Comparison of ENCODE assay signal across 29 cellular contexts in genomic region chr20:34964486-34964885, GRCh38.
"Had no signal": no experiment of that assay in that cellular context is flagged by ENCODE, and none has a peak within 500 bp of the region (broad histone marks: within the 10 kb centered on the region; RNA-seq: fewer than 3 reads in every experiment).

No MANE protein-coding gene starts in this region.

- H3K9me3 ChIP-seq: left lung, lower lobe of right lung, neutrophil, right atrium auricular region, stomach, testis, thyroid gland, transverse colon, upper lobe of left lung, vagina had no signal

- H3K27ac ChIP-seq: left lung, lower lobe of right lung, neutrophil, right atrium auricular region, skin epidermis, stomach, testis, transverse colon, upper lobe of left lung, vagina had no signal

- ATAC-seq: left colon; left lung; lower lobe of right lung; naive thymus-derived CD8-positive, alpha-beta T cell; sciatic nerve; stimulated activated naive B cell treated with anti-CD40 and anti-IgM and Interleukin-4, amounts not matched to agents 10 μg/mL and 1 μg/mL and 100 μg/mL, for 72 hours; stimulated activated naive CD8-positive, alpha-beta T cell treated with anti-CD3 and anti-CD28 coated beads, Interleukin-15, Interleukin-2, amounts not matched to agents 100 U/mL and 50 U/mL, for 24 hours had no signal

- H3K36me3 Mint-ChIP-seq: immature natural killer cell; naive thymus-derived CD8-positive, alpha-beta T cell; stimulated activated naive B cell treated with anti-CD40 and anti-IgM and Interleukin-4, amounts not matched to agents 10 μg/mL and 1 μg/mL and 100 μg/mL, for 72 hours had no signal

- H3K36me3 ChIP-seq: left lung, lower lobe of right lung, neutrophil, right atrium auricular region, stomach, thyroid gland, transverse colon, upper lobe of left lung, vagina had no signal

- H3K4me1 Mint-ChIP-seq: immature natural killer cell had no signal

- DNase-seq: hypothalamus; immature natural killer cell; kidney; left colon; left lung; lower lobe of right lung; mammary epithelial cell; mesenchymal stem cell; naive thymus-derived CD8-positive, alpha-beta T cell; occipital lobe; stimulated activated CD4-positive, alpha-beta T cell treated with anti-CD3 and anti-CD28 coated beads, Interleukin-12 subunit alpha, Interleukin-12 subunit beta, amount 100 ng/mL, for 4 hours; stimulated activated CD4-positive, alpha-beta T cell treated with anti-CD3 and anti-CD28 coated beads, Interleukin-15, amount 100 ng/mL, for 24 hours; stimulated activated CD4-positive, alpha-beta T cell treated with anti-CD3 and anti-CD28 coated beads, Interleukin-2, amount 100 ng/mL, for 24 hours; stimulated activated CD4-positive, alpha-beta T cell treated with anti-CD3 and anti-CD28 coated beads, Interleukin-4, amount 100 ng/mL, for 1 hour; stimulated activated naive B cell treated with anti-CD40 and anti-IgM and Interleukin-4, amounts not matched to agents 10 μg/mL and 1 μg/mL and 100 μg/mL, for 72 hours; stimulated activated naive CD8-positive, alpha-beta T cell treated with anti-CD3 and anti-CD28 coated beads, Interleukin-15, Interleukin-2, amounts not matched to agents 100 U/mL and 50 U/mL, for 24 hours; stomach; testis; thyroid gland; transverse colon; upper lobe of left lung had no signal

- H3K27me3 ChIP-seq: left lung, neutrophil, right atrium auricular region, stomach, testis, thyroid gland, transverse colon, upper lobe of left lung, vagina had no signal

- H3K27me3 Mint-ChIP-seq: naive thymus-derived CD8-positive, alpha-beta T cell; progenitor cell of endocrine pancreas had no signal

- H3K9me3 Mint-ChIP-seq: immature natural killer cell; naive thymus-derived CD8-positive, alpha-beta T cell; nephron; neural crest cell; stimulated activated naive B cell treated with anti-CD40 and anti-IgM and Interleukin-4, amounts not matched to agents 10 μg/mL and 1 μg/mL and 100 μg/mL, for 72 hours had no signal

- H3K4me3 ChIP-seq: left lung, lower lobe of right lung, right atrium auricular region, skin epidermis, stomach, testis, thyroid gland, transverse colon, upper lobe of left lung, vagina had no signal

- H3K27ac Mint-ChIP-seq: immature natural killer cell; nephron; progenitor cell of endocrine pancreas; stimulated activated naive B cell treated with anti-CD40 and anti-IgM and Interleukin-4, amounts not matched to agents 10 μg/mL and 1 μg/mL and 100 μg/mL, for 72 hours had no signal

- H3K4me1 ChIP-seq: left lung, lower lobe of right lung, thyroid gland, upper lobe of left lung, vagina had no signal

- H3K4me3 Mint-ChIP-seq: immature natural killer cell; naive thymus-derived CD8-positive, alpha-beta T cell; nephron; neural crest cell; stimulated activated naive B cell treated with anti-CD40 and anti-IgM and Interleukin-4, amounts not matched to agents 10 μg/mL and 1 μg/mL and 100 μg/mL, for 72 hours had no signal
